1 cellular context compared by ENCODE assay signal in genomic region chr20:44301285-44301684, GRCh38.
A peak's percentile ranks its signal among the peaks of the same experiment; 100 is the strongest.
TF ChIP-seq lines count a peak whose summit lies in the region.

No MANE protein-coding gene starts in this region.

TF ChIP-seq in HepG2, 621 proteins besides CTCF, POLR2A, EP300 and RAD21:
- TF ChIP-seq ZFP41 (CRISPR knock-in tag; IDR thresholded peaks at IDR 0.05; ENCODE audit: borderline replicate concordance), result no peak
- TF ChIP-seq ZNF564 (CRISPR knock-in tag; IDR thresholded peaks at IDR 0.05), result peak; percentile 100
- TF ChIP-seq HNRNPL (IDR thresholded peaks at IDR 0.05; ENCODE audit: low read depth, low read length), result no peak
- TF ChIP-seq ZNF234 (CRISPR knock-in tag; conservative IDR thresholded peaks at IDR 0.05), result no peak
- TF ChIP-seq MXD3 (CRISPR knock-in tag; IDR thresholded peaks at IDR 0.05), result no peak
- TF ChIP-seq ZNF546 (CRISPR knock-in tag; conservative IDR thresholded peaks at IDR 0.05), result no peak
- TF ChIP-seq SMAD9 (CRISPR knock-in tag; IDR thresholded peaks at IDR 0.05), result 0 out of 2 replicates have a peak, but pooled peaks have one; percentile 21
- TF ChIP-seq IKZF4 (CRISPR knock-in tag; IDR thresholded peaks at IDR 0.05; ENCODE audit: borderline replicate concordance, low read depth, not compliant biosample characterization), result peak; percentile 35
- 0 out of 2 replicates have a peak, but pooled peaks have one; percentile 47 for TF ChIP-seq ZNF547 (CRISPR knock-in tag; IDR thresholded peaks at IDR 0.05)
- no peak for TF ChIP-seq ZNF687 (CRISPR knock-in tag; IDR thresholded peaks at IDR 0.05)
- TF ChIP-seq FLYWCH1 (CRISPR knock-in tag; IDR thresholded peaks at IDR 0.05), result no peak
- no peak for TF ChIP-seq NPAS2 (CRISPR knock-in tag; IDR thresholded peaks at IDR 0.05; ENCODE audit: borderline replicate concordance)
- TF ChIP-seq ZNF792 (CRISPR knock-in tag; IDR thresholded peaks at IDR 0.05), result 0 out of 2 replicates have a peak, but pooled peaks have one; percentile 3
- no peak for TF ChIP-seq ZNF782 (CRISPR knock-in tag; IDR thresholded peaks at IDR 0.05; ENCODE audit: borderline replicate concordance)
- no peak for TF ChIP-seq PRDM10 (CRISPR knock-in tag; IDR thresholded peaks at IDR 0.05; ENCODE audit: low read depth)
- peak; percentile 2; the same call in 1 of the 2 replicates for TF ChIP-seq GATAD1 (CRISPR knock-in tag; IDR thresholded peaks at IDR 0.05)
- peak; percentile 2; the same call in 1 of the 2 replicates for TF ChIP-seq KMT2B (CRISPR knock-in tag; IDR thresholded peaks at IDR 0.05)
- no peak for TF ChIP-seq ZNF350 (CRISPR knock-in tag; IDR thresholded peaks at IDR 0.05; ENCODE audit: borderline replicate concordance, low read depth)
- TF ChIP-seq ZNF503 (CRISPR knock-in tag; IDR thresholded peaks at IDR 0.05), result no peak
- TF ChIP-seq ZNF44 (CRISPR knock-in tag; IDR thresholded peaks at IDR 0.05), result peak; percentile 34; the same call in 1 of the 2 replicates
- no peak for TF ChIP-seq ZNF335 (CRISPR knock-in tag; IDR thresholded peaks at IDR 0.05)
